22 cellular contexts compared by ENCODE assay signal in the genomic region with DNA sequence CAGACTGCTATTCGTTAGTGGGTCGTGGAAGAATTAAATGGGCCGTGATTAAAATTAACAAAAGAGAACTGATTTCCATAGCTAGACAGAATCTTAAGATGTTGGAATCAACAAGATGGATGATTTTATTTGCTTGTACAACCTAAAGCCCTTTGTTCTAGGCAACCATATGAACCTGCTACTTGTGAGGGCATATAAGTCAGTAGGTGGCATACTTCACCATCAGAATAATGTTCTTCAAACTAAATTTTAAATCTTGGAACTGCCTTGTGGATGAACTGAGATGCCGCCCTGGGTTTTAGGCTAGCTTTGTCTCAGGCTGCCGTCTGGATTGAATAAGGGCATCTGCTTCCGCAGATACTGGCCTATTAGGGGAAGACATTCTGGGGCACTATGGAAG. TPM values are rescaled to one million over a fixed set of nuclear protein-coding genes. Genes with fewer than 3 reads are reported as not detected.
DNase-seq lines count a peak whose midpoint lies in the region; FAIRE-seq and TF ChIP-seq lines count a peak whose summit lies in the region.
"Had no signal": no experiment of that assay in that cellular context is flagged by ENCODE, and none has a peak within 500 bp of the region (broad histone marks: within the 10 kb centered on the region; RNA-seq: fewer than 3 reads in every experiment).

No MANE protein-coding gene starts in this region.

- H3K4me3 ChIP-seq in LNCaP clone FGC (ENCODE audit: low read depth, low read length) (no peak overlapping the region), smooth muscle cell (no peak overlapping the region)
- H3K4me3 ChIP-seq: ascending aorta, MG63, prostate gland, testis had no signal

- no peaks in the 10 kb centered on the region for H3K9me3 ChIP-seq in smooth muscle cell (replicated peaks; ENCODE audit: low read depth)
- H3K9me3 ChIP-seq: ascending aorta, BE2C, MG63, prostate gland, testis had no signal

- WGBS in smooth muscle cell (ENCODE audit: low lambda C conversion rate): 96% methylated on average over 6 of the region's 6 CpGs

- no peaks in the 10 kb centered on the region for H3K79me2 ChIP-seq in smooth muscle cell (ENCODE audit: low read depth)

- H2AFZ ChIP-seq in smooth muscle cell (ENCODE audit: low read depth): no peak overlapping the region

- no peak overlapping the region for H3K27ac ChIP-seq in smooth muscle cell (ENCODE audit: low read depth)
- H3K27ac ChIP-seq: ascending aorta, prostate gland, testis had no signal

- H3K9ac ChIP-seq in smooth muscle cell (ENCODE audit: low read depth): no peak overlapping the region

- H3K27me3 ChIP-seq in smooth muscle cell (ENCODE audit: low read depth): no peaks in the 10 kb centered on the region
- H3K27me3 ChIP-seq: ascending aorta, BE2C, MG63, testis had no signal

- no peaks in the 10 kb centered on the region for H3K4me1 ChIP-seq in smooth muscle cell (ENCODE audit: low read depth)
- H3K4me1 ChIP-seq: ascending aorta, BE2C, prostate gland, testis had no signal

- H3F3A ChIP-seq in smooth muscle cell (ENCODE audit: low read depth): no peaks in the 10 kb centered on the region

- TF ChIP-seq CTCF in LNCaP clone FGC (IDR thresholded peaks at IDR 0.05; ENCODE audit: control insufficient read depth, extremely low read depth, insufficient read depth) (0 out of 2 replicates have a peak, but pooled peaks have one; percentile 18), smooth muscle cell (IDR thresholded peaks at IDR 0.05; ENCODE audit: borderline replicate concordance, insufficient read depth, poor library complexity, severe bottlenecking) (no peak)

- H4K20me1 ChIP-seq in smooth muscle cell (ENCODE audit: low read depth): no peaks in the 10 kb centered on the region

- peak; percentile 24 for DNase-seq in HCEC 1CT
- no peak for DNase-seq in LNCaP clone FGC (ENCODE audit: low read depth)
- DNase-seq in SW480 (ENCODE audit: low spot score): peak; percentile 20
- peak; percentile 3 for DNase-seq in globus pallidus (ENCODE audit: low spot score)
- DNase-seq in GM19239 (ENCODE audit: insufficient read length, low spot score): no peak
- DNase-seq in smooth muscle cell (lab: John Stamatoyannopoulos, UW; ENCODE audit: unreplicated experiment): no peak
- DNase-seq in H4 (ENCODE audit: low spot score): no peak
- DNase-seq: activated naive CD4-positive, alpha-beta T cell treated with anti-CD3 and anti-CD28 coated beads for 36 hours; activated T-cell treated with anti-CD3 and anti-CD28 coated beads, Interleukin-2, amount 50 U/mL, for 1 hour; BE2C; endodermal cell; foreskin melanocyte; MG63; NCI-H187 treated with DMSO at 0.1 percent for 48 hours; testis had no signal

- H3K4me2 ChIP-seq in smooth muscle cell: no peak overlapping the region

- no peak for FAIRE-seq in GM19239 (lab: Jason Lieb, UNC)
- FAIRE-seq: D721Med, HTR-8/SVneo, TTC549 had no signal

- H3K36me3 ChIP-seq in smooth muscle cell (ENCODE audit: low read depth): no peaks in the 10 kb centered on the region
- H3K36me3 ChIP-seq: BE2C, prostate gland had no signal

RNA-seq across cellular contexts. Expression of gene CSRP3, which starts 40.9 kb away (rescaled TPM):
- not detected in 2 replicates for total RNA-seq in smooth muscle cell
- polyA plus RNA-seq in smooth muscle cell: 0.37 TPM in 1 of 2 replicates, not detected in the other
- total RNA-seq in H4 (2014; rRNA removed; shearing (Covaris generic)): not detected in 2 replicates
- total RNA-seq: activated naive CD4-positive, alpha-beta T cell treated with anti-CD3 and anti-CD28 coated beads for 36 hours; ascending aorta; endodermal cell; NCI-H460; neural crest cell; testis had no signal

RNA-seq across cellular contexts. Expression of gene ZDHHC13, which starts 43.9 kb away (rescaled TPM):
- 16.5 and 17.3 TPM in 2 replicates for total RNA-seq in smooth muscle cell
- 8.7 and 12.8 TPM in 2 replicates for polyA plus RNA-seq in smooth muscle cell
- 44.9 and 45.6 TPM in 2 replicates for total RNA-seq in H4 (2014; rRNA removed; shearing (Covaris generic))

Comparison
In these comparisons a context has a peak if more than half of its experiments do, and no peak if none do; other contexts are left out.
1. DNase-seq: peak in HCEC 1CT (single experiment), SW480 (single experiment) and globus pallidus (single experiment); none in LNCaP clone FGC (single experiment), GM19239 (single experiment), smooth muscle cell (single experiment) and H4 (single experiment).